In genomic region chr11:19895776-19896175, GRCh38 we compare ENCODE assay signal across 1 cellular context.
TF ChIP-seq lines count a peak whose summit lies in the region.

No MANE protein-coding gene starts in this region.

TF ChIP-seq in H1, 55 proteins besides CTCF, POLR2A, EP300 and RAD21:
- TF ChIP-seq SIRT6 (IDR thresholded peaks at IDR 0.05; ENCODE audit: low read length) (no peak), SIX5 (IDR thresholded peaks at IDR 0.05; ENCODE audit: low read depth, low read length) (no peak), TEAD4 (IDR thresholded peaks at IDR 0.05; ENCODE audit: low read depth, low read length) (no peak), SP1 (IDR thresholded peaks at IDR 0.05; ENCODE audit: low read depth, low read length) (no peak), PHF8 (conservative IDR thresholded peaks at IDR 0.05; ENCODE audit: low read depth, low read length) (no peak), RXRA (IDR thresholded peaks at IDR 0.05; ENCODE audit: insufficient read depth, low read depth, low read length) (no peak), CTBP2 (IDR thresholded peaks at IDR 0.05; ENCODE audit: borderline replicate concordance, insufficient read depth, insufficient read length, low read length) (no peak), JUND (IDR thresholded peaks at IDR 0.05; ENCODE audit: low read length) (no peak)
TF ChIP-seq in H1: peak in this region for 0.
